8 cellular contexts compared by ENCODE assay signal in the genomic region with DNA sequence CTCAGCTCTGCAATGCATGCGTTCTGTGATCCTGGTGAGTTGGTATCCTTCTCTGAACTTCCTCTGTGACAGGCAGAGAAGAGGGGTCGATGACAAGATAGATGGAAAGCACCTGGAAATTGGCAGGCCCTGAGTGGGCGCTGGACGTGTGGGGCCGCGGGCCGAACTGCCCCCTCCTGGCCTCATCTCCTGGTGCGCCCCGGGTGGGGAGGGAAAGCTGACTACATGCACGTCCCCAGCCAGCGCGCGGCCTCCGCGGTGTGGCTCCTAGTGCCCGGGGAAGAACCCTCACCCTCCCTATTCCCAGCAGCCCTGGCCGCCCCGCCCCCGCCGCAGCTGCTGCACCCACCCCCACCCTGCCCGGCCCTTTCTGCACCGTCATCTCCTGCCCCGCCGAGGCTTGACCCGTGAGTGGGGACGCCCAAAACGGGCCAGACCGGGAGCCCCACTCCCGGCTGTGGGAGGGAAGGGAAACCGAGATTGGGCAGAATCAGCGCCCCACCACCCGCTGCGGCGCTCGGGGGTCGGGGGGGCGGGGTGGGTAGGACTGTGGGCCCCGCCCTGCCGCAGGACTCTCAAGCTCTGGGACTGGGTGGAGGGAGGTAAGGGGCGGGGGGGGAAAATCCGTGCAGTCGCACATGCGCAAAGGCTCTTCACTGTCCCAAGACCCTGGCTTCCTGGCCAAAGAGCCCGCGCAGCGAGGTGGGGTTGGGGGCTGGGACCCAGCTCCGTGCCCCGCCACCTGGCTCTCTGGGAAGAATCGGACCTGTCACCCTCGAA. TPM values are rescaled to one million over a fixed set of nuclear protein-coding genes. Genes with fewer than 3 reads are reported as not detected.
DNase-seq lines count a peak whose midpoint lies in the region; ATAC-seq and TF ChIP-seq lines count a peak whose summit lies in the region.

NOL3 (plus strand) TSS at position 371 of the 780 bp plus-strand sequence.

- H3K4me1 Mint-ChIP-seq in activated T-cell treated with anti-CD3 and anti-CD28 coated beads, Interleukin-2, amount 50 U/mL, for 24 hours (ENCODE audit: low read depth): peaks cover 31% of the 10 kb centered on the region
- H3K4me1 Mint-ChIP-seq in natural killer cell treated with Interleukin-12 subunit alpha and Interleukin-12 subunit beta and Interleukin-15 and Interleukin-18, amount 100 ng/mL, for 72 hours (ENCODE audit: low read depth in 2 of 2): peaks cover 32 to 41% of the 10 kb centered on the region in 2 donors

- peak; percentile 54 to 80 for ATAC-seq in natural killer cell treated with Interleukin-12 subunit alpha and Interleukin-12 subunit beta and Interleukin-15 and Interleukin-18, amount 100 ng/mL, for 72 hours

- no peaks in the 10 kb centered on the region for H3K9me3 Mint-ChIP-seq in activated T-cell treated with anti-CD3 and anti-CD28 coated beads, Interleukin-2, amount 50 U/mL, for 24 hours
- H3K9me3 Mint-ChIP-seq in natural killer cell treated with Interleukin-12 subunit alpha and Interleukin-12 subunit beta and Interleukin-15 and Interleukin-18, amount 100 ng/mL, for 72 hours: no peaks in the 10 kb centered on the region

- POLR2A ChIA-PET in HEK293T (lab: Yijun Ruan, JAX): interaction anchor here (0.7 to 2.4 kb wide), 10 partner anchors 8 to 209 kb away, joined by 3 to 9 read pairs (median 6); partner anchors contain the start of genes CES3, EXOC3L1 and TMEM208

- peak within 1 kb of the TSS; percentile 48 for H3K27ac Mint-ChIP-seq in activated T-cell treated with anti-CD3 and anti-CD28 coated beads, Interleukin-2, amount 50 U/mL, for 24 hours
- peak within 1 kb of the TSS; percentile 69 to 89 for H3K27ac Mint-ChIP-seq in natural killer cell treated with Interleukin-12 subunit alpha and Interleukin-12 subunit beta and Interleukin-15 and Interleukin-18, amount 100 ng/mL, for 72 hours

- H3K4me3 Mint-ChIP-seq in activated T-cell treated with anti-CD3 and anti-CD28 coated beads, Interleukin-2, amount 50 U/mL, for 24 hours: peak within 1 kb of the TSS; percentile 66
- H3K4me3 Mint-ChIP-seq in natural killer cell treated with Interleukin-12 subunit alpha and Interleukin-12 subunit beta and Interleukin-15 and Interleukin-18, amount 100 ng/mL, for 72 hours: peak within 1 kb of the TSS; percentile 85

- peaks cover 84% of the 10 kb centered on the region for H3K27me3 Mint-ChIP-seq in activated T-cell treated with anti-CD3 and anti-CD28 coated beads, Interleukin-2, amount 50 U/mL, for 24 hours
- H3K27me3 Mint-ChIP-seq in natural killer cell treated with Interleukin-12 subunit alpha and Interleukin-12 subunit beta and Interleukin-15 and Interleukin-18, amount 100 ng/mL, for 72 hours: peaks cover 28 to 38% of the 10 kb centered on the region in 2 donors

- no peaks in the 10 kb centered on the region for H3K36me3 Mint-ChIP-seq in activated T-cell treated with anti-CD3 and anti-CD28 coated beads, Interleukin-2, amount 50 U/mL, for 24 hours (ENCODE audit: low read depth)
- H3K36me3 Mint-ChIP-seq in natural killer cell treated with Interleukin-12 subunit alpha and Interleukin-12 subunit beta and Interleukin-15 and Interleukin-18, amount 100 ng/mL, for 72 hours: no peaks in the 10 kb centered on the region

- CTCF ChIA-PET in HEK293T (lab: Yijun Ruan, JAX): interaction anchor here (0.7 to 3.5 kb wide), 9 partner anchors 10 to 255 kb away, joined by 3 to 19 read pairs (median 5); partner anchors contain the start of genes EXOC3L1, FBXL8 and TRADD

- peak; percentile 59 for DNase-seq in activated T-cell treated with anti-CD3 and anti-CD28 coated beads, Interleukin-2, amount 50 U/mL, for 24 hours
- DNase-seq in activated T-cell treated with anti-CD3 and anti-CD28 coated beads for 4 hours (no peak), HEK293T (ENCODE audit: extremely low spot score) (peak; percentile 62), NCI-H2171 (lab: John Stamatoyannopoulos, UW) (peak; percentile 41), fibroblast of the conjunctiva (ENCODE audit: low read depth) (peak; percentile 60), GDM1 (lab: John Stamatoyannopoulos, UW) (no peak)
- DNase-seq in activated CD8-positive, alpha-beta memory T cell treated with anti-CD3 and anti-CD28 coated beads, Interleukin-2, amount 50 U/mL, for 48 hours: peak; percentile 84
- peak; percentile 84 for DNase-seq in natural killer cell treated with Interleukin-12 subunit alpha and Interleukin-12 subunit beta and Interleukin-15 and Interleukin-18, amount 100 ng/mL, for 72 hours (ENCODE audit: low spot score)

TF ChIP-seq in HEK293T, 16 proteins besides CTCF, POLR2A, EP300 and RAD21:
- TF ChIP-seq FOXA1 (IDR thresholded peaks at IDR 0.05): no peak
- TF ChIP-seq ARNT (IDR thresholded peaks at IDR 0.05): no peak
- no peak for TF ChIP-seq FOXM1 (IDR thresholded peaks at IDR 0.05; ENCODE audit: borderline replicate concordance)
- no peak for TF ChIP-seq SUZ12 (IDR thresholded peaks at IDR 0.05)
- TF ChIP-seq ELF4 (IDR thresholded peaks at IDR 0.05): no peak
- no peak for TF ChIP-seq SP1 (IDR thresholded peaks at IDR 0.05)
- TF ChIP-seq, protein P1, sequence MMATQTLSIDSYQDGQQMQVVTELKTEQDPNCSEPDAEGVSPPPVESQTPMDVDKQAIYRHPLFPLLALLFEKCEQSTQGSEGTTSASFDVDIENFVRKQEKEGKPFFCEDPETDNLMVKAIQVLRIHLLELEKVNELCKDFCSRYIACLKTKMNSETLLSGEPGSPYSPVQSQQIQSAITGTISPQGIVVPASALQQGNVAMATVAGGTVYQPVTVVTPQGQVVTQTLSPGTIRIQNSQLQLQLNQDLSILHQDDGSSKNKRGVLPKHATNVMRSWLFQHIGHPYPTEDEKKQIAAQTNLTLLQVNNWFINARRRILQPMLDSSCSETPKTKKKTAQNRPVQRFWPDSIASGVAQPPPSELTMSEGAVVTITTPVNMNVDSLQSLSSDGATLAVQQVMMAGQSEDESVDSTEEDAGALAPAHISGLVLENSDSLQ (IDR thresholded peaks at IDR 0.05): no peak
- TF ChIP-seq CTBP1 (IDR thresholded peaks at IDR 0.05; ENCODE audit: borderline replicate concordance): no peak
- no peak for TF ChIP-seq BHLHE40 (IDR thresholded peaks at IDR 0.05; ENCODE audit: borderline replicate concordance)
- no peak for TF ChIP-seq NFRKB (IDR thresholded peaks at IDR 0.05)
- no peak for TF ChIP-seq HDGF (IDR thresholded peaks at IDR 0.05; ENCODE audit: borderline replicate concordance)
- TF ChIP-seq FOXK2 (IDR thresholded peaks at IDR 0.05): no peak
- no peak for TF ChIP-seq LEF1 (IDR thresholded peaks at IDR 0.05; ENCODE audit: borderline replicate concordance)
- TF ChIP-seq TARDBP (IDR thresholded peaks at IDR 0.05): no peak
- TF ChIP-seq L3MBTL2 (conservative IDR thresholded peaks at IDR 0.05): no peak

RNA-seq across cellular contexts. Expression of gene NOL3, which starts in this region (rescaled TPM):
- 10 to 100 TPM; 10.5 to 20.1 TPM for total RNA-seq in natural killer cell treated with Interleukin-12 subunit alpha and Interleukin-12 subunit beta and Interleukin-15 and Interleukin-18, amount 100 ng/mL, for 72 hours

Comparison
In these comparisons a context has a peak if more than half of its experiments do, and no peak if none do; other contexts are left out.
1. DNase-seq: peak in activated T-cell treated with anti-CD3 and anti-CD28 coated beads, Interleukin-2, amount 50 U/mL, for 24 hours (single experiment), HEK293T (single experiment), NCI-H2171 (single experiment), activated CD8-positive, alpha-beta memory T cell treated with anti-CD3 and anti-CD28 coated beads, Interleukin-2, amount 50 U/mL, for 48 hours (single experiment), fibroblast of the conjunctiva (single experiment) and natural killer cell treated with Interleukin-12 subunit alpha and Interleukin-12 subunit beta and Interleukin-15 and Interleukin-18, amount 100 ng/mL, for 72 hours (single experiment); none in activated T-cell treated with anti-CD3 and anti-CD28 coated beads for 4 hours (single experiment) and GDM1 (single experiment).